ENCODE assay signal across 14 cellular contexts in genomic region chr3:27559835-27560234, GRCh38.
DNase-seq lines count a peak whose midpoint lies in the region.
"Had no signal": no experiment of that assay in that cellular context is flagged by ENCODE, and none has a peak within 500 bp of the region (broad histone marks: within the 10 kb centered on the region; RNA-seq: fewer than 3 reads in every experiment).

No MANE protein-coding gene starts in this region.

- peak overlapping the region; percentile 32 for H3K9ac ChIP-seq in mesenchymal stem cell (ENCODE audit: low read length)

- H2BK15ac ChIP-seq in mesenchymal stem cell (ENCODE audit: low read depth, poor library complexity, severe bottlenecking) = no peak overlapping the region

- no peak overlapping the region for H3K14ac ChIP-seq in mesenchymal stem cell (ENCODE audit: low read length in 2 of 2)

- no peak overlapping the region for H2AK5ac ChIP-seq in mesenchymal stem cell (ENCODE audit: low read length, severe bottlenecking)

- peaks cover 9% of the 10 kb centered on the region for H3K4me1 ChIP-seq in SJCRH30
- no peaks in the 10 kb centered on the region for H3K4me1 ChIP-seq in mesenchymal stem cell (ENCODE audit: control insufficient read depth, insufficient read depth, low read depth, low read length)

- no peak overlapping the region for H2BK120ac ChIP-seq in mesenchymal stem cell (ENCODE audit: low read depth, low read length)

- DNase-seq in AG08396 (ENCODE audit: low spot score) (peak; percentile 53), SJCRH30 (peak; percentile 26 to 60), fibroblast of gingiva (ENCODE audit: low read depth) (peak; percentile 62), mesenchymal stem cell (no peak), NCI-H1436 (lab: John Stamatoyannopoulos, UW) (no peak), NCI-H146 treated with DMSO at 0.1 percent for 48 hours (lab: John Stamatoyannopoulos, UW; ENCODE audit: unreplicated experiment) (no peak)
- DNase-seq in stimulated activated CD4-positive, alpha-beta T cell treated with anti-CD3 and anti-CD28 coated beads, Interleukin-4, amount 100 ng/mL, for 24 hours = no peak
- DNase-seq in activated CD8-positive, alpha-beta memory T cell treated with anti-CD3 and anti-CD28 coated beads, Interleukin-2, amount 50 U/mL, for 4 hours = no peak
- DNase-seq: ACHN; activated T-cell treated with anti-CD3 and anti-CD28 coated beads, Interleukin-2, amount 50 U/mL, for 72 hours; KG1; kidney; T-helper 2 cell had no signal

- H2BK5ac ChIP-seq in mesenchymal stem cell (ENCODE audit: low read depth, low read length, poor library complexity, severe bottlenecking) = no peak overlapping the region

- no peak overlapping the region for H4K8ac ChIP-seq in mesenchymal stem cell (ENCODE audit: low read length)

- no peak overlapping the region for H3K4me3 ChIP-seq in SJCRH30
- no peak overlapping the region for H3K4me3 ChIP-seq in mesenchymal stem cell (ENCODE audit: insufficient read depth in 1 of 2, low read depth in 1 of 2, low read length in 2 of 2)
- H3K4me3 ChIP-seq: skin epidermis had no signal

- H3K27me3 ChIP-seq in SJCRH30 (no peaks in the 10 kb centered on the region), mesenchymal stem cell (ENCODE audit: control insufficient read depth in 1 of 2, insufficient read depth in 1 of 2, low read length in 2 of 2) (no peaks in the 10 kb centered on the region)

- H2AFZ ChIP-seq in mesenchymal stem cell (ENCODE audit: low read depth, low read length) = no peak overlapping the region

- H3K23ac ChIP-seq in mesenchymal stem cell (ENCODE audit: low read length in 2 of 2) = no peak overlapping the region

- no peak overlapping the region for H3K4ac ChIP-seq in mesenchymal stem cell (ENCODE audit: low read depth in 1 of 2, low read length in 2 of 2)

- no peak overlapping the region for H4K91ac ChIP-seq in mesenchymal stem cell (ENCODE audit: low read length)

- no peak overlapping the region for H3K4me2 ChIP-seq in mesenchymal stem cell (ENCODE audit: low read length, poor library complexity, severe bottlenecking)

- no peak overlapping the region for H3K18ac ChIP-seq in mesenchymal stem cell (ENCODE audit: low read depth in 1 of 2, low read length in 2 of 2)

- H3K9me3 ChIP-seq in SJCRH30 (replicated peaks) = no peaks in the 10 kb centered on the region
- no peaks in the 10 kb centered on the region for H3K9me3 ChIP-seq in mesenchymal stem cell (ENCODE audit: control insufficient read depth, low read length)

- H2BK12ac ChIP-seq in mesenchymal stem cell (ENCODE audit: low read length in 2 of 2) = no peak overlapping the region

- H3K36me3 ChIP-seq in SJCRH30 = no peaks in the 10 kb centered on the region
- H3K36me3 ChIP-seq in mesenchymal stem cell (ENCODE audit: control insufficient read depth in 1 of 2, insufficient read depth in 2 of 2, low read depth in 1 of 2, low read length in 2 of 2) = no peaks in the 10 kb centered on the region

- H3K27ac ChIP-seq in SJCRH30 = no peak overlapping the region
- H3K27ac ChIP-seq in mesenchymal stem cell (ENCODE audit: low read length, poor library complexity, severe bottlenecking) = no peak overlapping the region

- WGBS in mesenchymal stem cell = 93% methylated on average over 5 of the region's 6 CpGs

- H3K79me1 ChIP-seq in mesenchymal stem cell (replicated peaks; ENCODE audit: low read length, poor library complexity, severe bottlenecking) = no peaks in the 10 kb centered on the region

Comparison
In these comparisons a context has a peak if more than half of its experiments do, and no peak if none do; other contexts are left out.
1. DNase-seq: peak in AG08396 (single experiment), SJCRH30 (2 of 2) and fibroblast of gingiva (single experiment); none in mesenchymal stem cell (single experiment), NCI-H1436 (single experiment), NCI-H146 treated with DMSO at 0.1 percent for 48 hours (single experiment), stimulated activated CD4-positive, alpha-beta T cell treated with anti-CD3 and anti-CD28 coated beads, Interleukin-4, amount 100 ng/mL, for 24 hours (single experiment) and activated CD8-positive, alpha-beta memory T cell treated with anti-CD3 and anti-CD28 coated beads, Interleukin-2, amount 50 U/mL, for 4 hours (single experiment).